27 cellular contexts compared by ENCODE assay signal in the genomic region with DNA sequence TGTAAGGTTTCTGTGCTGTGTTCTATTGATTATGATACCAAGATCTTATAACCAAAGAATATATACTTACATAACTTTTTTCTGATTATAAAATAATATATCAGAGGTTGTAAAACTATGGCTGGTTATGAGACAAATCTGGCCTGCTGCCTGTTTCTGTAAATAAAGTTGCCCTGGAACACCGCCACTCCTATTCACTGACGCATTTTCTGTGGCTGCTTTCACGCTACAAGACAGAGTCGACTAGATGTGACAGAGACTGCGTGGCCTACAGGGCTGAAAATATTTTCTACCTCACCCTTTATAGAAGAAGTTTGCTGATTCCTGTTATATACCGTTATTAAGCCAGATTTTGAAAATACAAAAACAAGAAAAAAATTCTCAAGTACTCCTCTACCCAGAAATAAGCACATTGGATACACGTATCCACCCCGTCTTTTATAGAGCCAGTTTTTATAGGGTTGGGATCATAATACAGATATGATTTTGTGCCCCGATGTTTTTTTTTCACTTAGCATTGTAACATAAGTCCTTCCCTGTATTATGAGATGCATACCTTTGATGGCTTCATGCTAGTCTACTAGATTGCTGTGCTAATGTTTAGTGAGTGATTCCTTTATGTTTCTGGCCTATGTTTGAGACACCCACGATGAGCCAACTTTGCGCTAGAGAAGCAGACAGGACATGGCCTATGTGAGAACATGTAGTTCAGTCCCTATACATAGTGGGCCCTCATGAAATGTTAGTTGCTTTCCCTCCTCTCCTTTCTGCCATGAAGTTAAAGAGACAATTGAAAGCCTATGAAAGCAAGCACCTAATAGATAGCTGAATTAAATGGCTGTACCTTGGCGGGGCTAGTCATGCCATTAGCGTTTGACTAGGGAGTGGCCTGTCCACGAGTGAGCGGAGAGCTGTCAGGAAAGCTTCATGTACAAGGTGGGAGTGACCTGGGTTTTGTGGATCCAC.
A peak's percentile ranks its signal among the peaks of the same experiment; 100 is the strongest.
DNase-seq lines count a peak whose midpoint lies in the region; ATAC-seq, FAIRE-seq and TF ChIP-seq lines count a peak whose summit lies in the region.
"Had no signal": no experiment of that assay in that cellular context is flagged by ENCODE, and none has a peak within 500 bp of the region (broad histone marks: within the 10 kb centered on the region; RNA-seq: fewer than 3 reads in every experiment).

No MANE protein-coding gene starts in this region.

- WGBS in small intestine, 3 donors: 47 to 70% (median 58%) methylated on average over 15 of the region's 15 CpGs

- H3K4me3 ChIP-seq in coronary artery: no peak overlapping the region
- no peak overlapping the region for H3K4me3 ChIP-seq in small intestine (ENCODE audit: low read depth in 1 of 2, low read length in 2 of 2)
- no peak overlapping the region for H3K4me3 ChIP-seq in brain microvascular endothelial cell (ENCODE audit: low read depth, low read length)
- H3K4me3 ChIP-seq: esophagus squamous epithelium, spleen, thyroid gland had no signal

- H3K27ac Mint-ChIP-seq in T-helper 17 cell: peak overlapping the region; percentile 5
- H3K27ac Mint-ChIP-seq: activated naive CD4-positive, alpha-beta T cell treated with anti-CD3 and anti-CD28 coated beads, Interleukin-2, amount 50 U/mL, for 72 hours; CD4-positive, alpha-beta memory T cell; natural killer cell treated with Interleukin-12 subunit alpha and Interleukin-12 subunit beta and Interleukin-15 and Interleukin-18, amount 100 ng/mL, for 72 hours; progenitor cell of endocrine pancreas had no signal

- H3K27me3 Mint-ChIP-seq in T-helper 17 cell: peaks cover 24% of the 10 kb centered on the region

- ATAC-seq in T-helper 17 cell (no peak), left colon (peak; percentile 87), HG03521 (IDR thresholded peaks at IDR 0.05; ENCODE audit: unreplicated experiment) (no peak)
- ATAC-seq: activated naive CD4-positive, alpha-beta T cell treated with anti-CD3 and anti-CD28 coated beads, Interleukin-2, amount 50 U/mL, for 72 hours; natural killer cell treated with Interleukin-12 subunit alpha and Interleukin-12 subunit beta and Interleukin-15 and Interleukin-18, amount 100 ng/mL, for 72 hours; SK-N-SH treated with all-trans-retinoic acid at 6 μM for 48 hours had no signal

- intact Hi-C loops in left colon (cut with DNase I, micrococcal nuclease): no loop called here

- no peak for TF ChIP-seq CTCF in coronary artery (IDR thresholded peaks at IDR 0.05)
- TF ChIP-seq CTCF in brain microvascular endothelial cell (IDR thresholded peaks at IDR 0.05; ENCODE audit: low read depth, low read length, missing control alignments): no peak

- H3K27ac ChIP-seq in coronary artery: peak overlapping the region; percentile 30 to 60
- H3K27ac ChIP-seq in small intestine (ENCODE audit: low read depth in 1 of 2, low read length in 1 of 2): no peak overlapping the region
- no peak overlapping the region for H3K27ac ChIP-seq in brain microvascular endothelial cell
- H3K27ac ChIP-seq: spleen had no signal

- in situ Hi-C loops in brain microvascular endothelial cell (cut with HindIII; ENCODE audit: low pct_ligation_motif_present, low sequenced_read_pairs): no loop called here

- no peaks in the 10 kb centered on the region for H3K9me3 ChIP-seq in T-helper 17 cell (ENCODE audit: control insufficient read depth, low read length, poor library complexity, severe bottlenecking)
- H3K9me3 ChIP-seq in small intestine (ENCODE audit: control insufficient read depth, low read depth): no peaks in the 10 kb centered on the region
- H3K9me3 ChIP-seq: esophagus squamous epithelium, spleen, thyroid gland had no signal

- no peaks in the 10 kb centered on the region for H3K36me3 Mint-ChIP-seq in T-helper 17 cell (ENCODE audit: low read depth)
- H3K36me3 Mint-ChIP-seq: activated naive CD4-positive, alpha-beta T cell treated with anti-CD3 and anti-CD28 coated beads, Interleukin-2, amount 50 U/mL, for 72 hours; brain; CD4-positive, alpha-beta memory T cell; natural killer cell treated with Interleukin-12 subunit alpha and Interleukin-12 subunit beta and Interleukin-15 and Interleukin-18, amount 100 ng/mL, for 72 hours had no signal

- FAIRE-seq in small intestine (lab: Jason Lieb, UNC): no peak
- FAIRE-seq: GM12891, RCC 7860 had no signal

- H3K36me3 ChIP-seq in small intestine (ENCODE audit: control insufficient read depth in 2 of 2, insufficient read depth in 2 of 2, low read length in 2 of 2) (no peaks in the 10 kb centered on the region), brain microvascular endothelial cell (replicated peaks) (no peaks in the 10 kb centered on the region)
- H3K36me3 ChIP-seq: esophagus squamous epithelium, spleen, thyroid gland had no signal

- H3K4me1 Mint-ChIP-seq in T-helper 17 cell: no peaks in the 10 kb centered on the region
- H3K4me1 Mint-ChIP-seq: CD4-positive, alpha-beta memory T cell had no signal

- H3K4me3 Mint-ChIP-seq in T-helper 17 cell: no peak overlapping the region
- H3K4me3 Mint-ChIP-seq: brain; CD4-positive, alpha-beta memory T cell; natural killer cell treated with Interleukin-12 subunit alpha and Interleukin-12 subunit beta and Interleukin-15 and Interleukin-18, amount 100 ng/mL, for 72 hours had no signal

- H3K27me3 ChIP-seq in small intestine (ENCODE audit: control insufficient read depth in 2 of 2, insufficient read depth in 2 of 2, low read length in 2 of 2): no peaks in the 10 kb centered on the region
- no peaks in the 10 kb centered on the region for H3K27me3 ChIP-seq in brain microvascular endothelial cell (replicated peaks)
- H3K27me3 ChIP-seq: esophagus squamous epithelium, thyroid gland had no signal

- no peaks in the 10 kb centered on the region for H3K4me1 ChIP-seq in small intestine (ENCODE audit: control insufficient read depth in 2 of 2, insufficient read depth in 1 of 2, low read depth in 1 of 2, low read length in 1 of 2)
- H3K4me1 ChIP-seq: spleen, thyroid gland had no signal

- DNase-seq in T-helper 17 cell: no peak
- DNase-seq in coronary artery (ENCODE audit: low spot score): no peak
- peak; percentile 47 to 69 for DNase-seq in left colon
- DNase-seq in small intestine: peak; percentile 21
- no peak for DNase-seq in cortex of kidney (lab: John Stamatoyannopoulos, UW)
- DNase-seq in brain microvascular endothelial cell: no peak
- DNase-seq in HT-29 (ENCODE audit: low spot score): no peak
- DNase-seq: activated CD4-positive, alpha-beta T cell treated with anti-CD3 and anti-CD28 coated beads for 1 hour; CD4-positive, alpha-beta memory T cell; esophagus squamous epithelium; islet precursor cell; mesenchymal stem cell; NCI-H187; NCI-H226; NK-92 treated with Interleukin-12 subunit alpha and Interleukin-12 subunit beta, amount 100 ng/mL, for 24 hours; spleen; stimulated activated CD8-positive, alpha-beta memory T cell treated with anti-CD3 and anti-CD28 coated beads, Interleukin-4, amount 100 ng/mL, for 48 hours; T-helper 9 cell; thyroid gland had no signal

Comparison
In these comparisons a context has a peak if more than half of its experiments do, and no peak if none do; other contexts are left out.
1. DNase-seq: peak in left colon (2 of 2) and small intestine (single experiment); none in T-helper 17 cell (0 of 3), coronary artery (single experiment), cortex of kidney (single experiment), brain microvascular endothelial cell (single experiment) and HT-29 (single experiment).
2. H3K27ac ChIP-seq: peak in coronary artery (2 of 2); none in small intestine (0 of 2) and brain microvascular endothelial cell (single experiment).